Comparison of ENCODE assay signal across 9 cellular contexts in the genomic region with DNA sequence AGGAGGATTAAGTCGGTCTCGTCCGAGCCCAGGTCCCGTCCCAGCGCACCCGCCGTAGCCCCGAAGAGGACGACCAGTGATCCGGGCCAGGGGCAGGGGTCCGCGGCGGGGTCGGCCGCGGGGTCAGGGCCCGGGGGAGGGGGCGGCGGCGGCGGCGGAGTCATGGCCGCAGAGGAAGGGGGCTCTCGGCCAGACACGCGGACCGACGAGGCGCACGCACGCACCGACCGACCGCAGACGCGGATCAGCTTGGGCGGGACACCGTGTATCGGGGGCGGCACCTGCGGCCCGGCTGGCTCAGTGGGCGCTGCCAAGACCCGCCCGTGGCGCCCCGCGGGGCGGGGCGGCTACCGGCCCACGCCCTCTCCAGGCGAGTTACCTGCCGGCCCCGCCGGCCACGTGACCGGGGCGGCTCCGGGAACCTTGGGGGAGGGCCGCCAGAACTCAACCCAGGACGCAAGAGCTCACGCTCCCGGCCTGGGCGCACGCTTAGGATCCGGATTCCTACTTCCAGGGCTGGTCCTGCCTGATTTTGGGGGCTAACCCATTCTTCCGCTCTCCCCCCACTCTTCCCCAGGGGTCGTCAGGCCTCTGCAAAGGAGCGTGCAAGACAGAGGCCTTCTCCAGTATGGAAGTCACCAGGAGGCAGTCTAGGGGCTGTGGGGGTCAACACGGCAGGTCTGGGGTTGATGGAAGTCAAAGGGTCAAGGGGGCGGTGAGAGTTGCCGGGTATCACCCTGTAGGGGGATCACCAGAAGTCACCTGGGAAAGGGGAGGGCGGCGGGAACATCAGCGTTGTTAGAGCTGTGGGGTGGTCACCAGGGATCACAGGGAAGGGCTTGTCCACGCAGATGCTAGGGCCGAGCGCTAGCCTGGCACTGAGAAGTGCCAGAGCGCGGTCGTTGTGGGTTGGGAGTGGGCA. TPM values are rescaled to one million over a fixed set of nuclear protein-coding genes. Genes with fewer than 3 reads are reported as not detected.
DNase-seq lines count a peak whose midpoint lies in the region; ATAC-seq and TF ChIP-seq lines count a peak whose summit lies in the region.
"Had no signal": no experiment of that assay in that cellular context is flagged by ENCODE, and none has a peak within 500 bp of the region (broad histone marks: within the 10 kb centered on the region; RNA-seq: fewer than 3 reads in every experiment).

A gene (minus strand): TSS at position 246 of the 922 bp plus-strand sequence. CDS start 82 bp downstream, at position 164.

- H3K36me3 ChIP-seq in prostate gland: peaks cover 0 to 14% of the 10 kb centered on the region in 2 donors

- TF ChIP-seq POLR2A in prostate gland (IDR thresholded peaks at IDR 0.05): peak; percentile 93

- DNase-seq in NCI-H2029 treated with DMSO at 0.1 percent for 48 hours (lab: John Stamatoyannopoulos, UW) (peak; percentile 22), glutamatergic neuron (peak; percentile 21), prostate gland (ENCODE audit: low spot score) (peak; percentile 94), NCI-H446 (lab: John Stamatoyannopoulos, UW) (no peak)
- peak; percentile 83 for DNase-seq in activated effector memory CD4-positive, alpha-beta T cell treated with anti-CD3 and anti-CD28 coated beads, Interleukin-2, amount 50 U/mL, for 16 hours

- TF ChIP-seq CTCF in glutamatergic neuron (IDR thresholded peaks at IDR 0.05; ENCODE audit: partially characterized antibody, unreplicated experiment): no peak
- peak in 2 of 4 experiments; percentile 28 to 31 for TF ChIP-seq CTCF in prostate gland (IDR thresholded peaks at IDR 0.05)

- H3K27ac ChIP-seq in prostate gland: peak within 1 kb of the TSS; percentile 95

- intact Hi-C loops in prostate gland (cut with DNase I): no loop called here

- peaks cover 8% of the 10 kb centered on the region for H3K27me3 Mint-ChIP-seq in glutamatergic neuron (ENCODE audit: unreplicated experiment)

- no peaks in the 10 kb centered on the region for H3K36me3 Mint-ChIP-seq in glutamatergic neuron (ENCODE audit: unreplicated experiment)

- peaks cover 2% of the 10 kb centered on the region for H3K9me3 Mint-ChIP-seq in glutamatergic neuron (ENCODE audit: unreplicated experiment)

- H3K4me1 ChIP-seq in prostate gland (replicated peaks): peaks cover 17% of the 10 kb centered on the region

- no peaks in the 10 kb centered on the region for H3K9me3 ChIP-seq in prostate gland

- H3K27me3 ChIP-seq in prostate gland (replicated peaks; ENCODE audit: insufficient read depth): no peaks in the 10 kb centered on the region

- H3K27ac Mint-ChIP-seq in glutamatergic neuron (ENCODE audit: unreplicated experiment): no peak within 1 kb of the TSS

- ATAC-seq in HG03439 (IDR thresholded peaks at IDR 0.05; ENCODE audit: unreplicated experiment): no peak
- ATAC-seq in HG03354 (IDR thresholded peaks at IDR 0.05; ENCODE audit: poor library complexity, severe bottlenecking, unreplicated experiment): no peak

- H3K4me3 Mint-ChIP-seq in glutamatergic neuron (ENCODE audit: unreplicated experiment): peak within 1 kb of the TSS; percentile 90

- no peaks in the 10 kb centered on the region for H3K4me1 Mint-ChIP-seq in glutamatergic neuron (ENCODE audit: low read depth, unreplicated experiment)

- 9% methylated on average over 65 of the region's 82 CpGs for WGBS in prostate gland

- H3K4me3 ChIP-seq in GM08714 (ENCODE audit: low read length) (peak within 1 kb of the TSS; percentile 50; the same call in 1 of the 2 replicates), prostate gland (peak within 1 kb of the TSS; percentile 52 to 55)

RNA-seq across cellular contexts. Expression of the gene that starts here (rescaled TPM):
- total RNA-seq in glutamatergic neuron (ENCODE audit: unreplicated experiment) (not detected), prostate gland (10 to 100 TPM; 24.5 to 48.1 TPM)
- total RNA-seq: T-helper 1 cell treated with Interleukin-12 subunit alpha and Interleukin-12 subunit beta and Interleukin-4 antibody, amounts not matched to agents 30 ng/mL and 1 ng/mL, for 36 hours had no signal

Comparison
In these comparisons a context has a peak if more than half of its experiments do, and no peak if none do; other contexts are left out.
1. RNA of the gene that starts here (total RNA-seq): 24.5 to 48.1 TPM in prostate gland; not detected in glutamatergic neuron (single experiment); every median in the first group is over 10 times any median in the second.
2. Peak in DNase-seq in glutamatergic neuron; RNA of the gene not detected or under 1 TPM.
3. DNase-seq: peak in NCI-H2029 treated with DMSO at 0.1 percent for 48 hours (single experiment), activated effector memory CD4-positive, alpha-beta T cell treated with anti-CD3 and anti-CD28 coated beads, Interleukin-2, amount 50 U/mL, for 16 hours (single experiment) and prostate gland (single experiment); none in NCI-H446 (0 of 2).